Comparison of ENCODE assay signal across 1 cellular context in genomic region chr7:22718911-22719420, GRCh38.
TF ChIP-seq lines count a peak whose summit lies in the region.

No MANE protein-coding gene starts in this region.

TF ChIP-seq in H1, 55 proteins besides CTCF, POLR2A, EP300 and RAD21:
- TF ChIP-seq SP4 (IDR thresholded peaks at IDR 0.05; ENCODE audit: low read length) (no peak), ATF2 (IDR thresholded peaks at IDR 0.05; ENCODE audit: low read length) (no peak), ATF3 (IDR thresholded peaks at IDR 0.05; ENCODE audit: insufficient read depth, low read depth, low read length) (no peak), CHD1 (IDR thresholded peaks at IDR 0.05; ENCODE audit: low read depth, low read length) (no peak), NRF1 (IDR thresholded peaks at IDR 0.05; ENCODE audit: low read depth, low read length) (no peak), BACH1 (IDR thresholded peaks at IDR 0.05; ENCODE audit: low read length) (no peak), RFX5 (IDR thresholded peaks at IDR 0.05; ENCODE audit: borderline replicate concordance, low read depth, low read length) (no peak), CHD2 (IDR thresholded peaks at IDR 0.05; ENCODE audit: low read length) (no peak), KDM1A (IDR thresholded peaks at IDR 0.05; ENCODE audit: borderline replicate concordance, low read length) (no peak), SIRT6 (IDR thresholded peaks at IDR 0.05; ENCODE audit: low read length) (no peak), SUZ12 (IDR thresholded peaks at IDR 0.05; ENCODE audit: low read length) (no peak), KDM5A (IDR thresholded peaks at IDR 0.05; ENCODE audit: low read length) (no peak), MAX (IDR thresholded peaks at IDR 0.05) (no peak), EZH2 (IDR thresholded peaks at IDR 0.05; ENCODE audit: low read depth, low read length, severe bottlenecking) (no peak), EGR1 (IDR thresholded peaks at IDR 0.05; ENCODE audit: borderline replicate concordance, low read depth, low read length) (no peak)
